ENCODE assay signal across 2 cellular contexts in the genomic region with DNA sequence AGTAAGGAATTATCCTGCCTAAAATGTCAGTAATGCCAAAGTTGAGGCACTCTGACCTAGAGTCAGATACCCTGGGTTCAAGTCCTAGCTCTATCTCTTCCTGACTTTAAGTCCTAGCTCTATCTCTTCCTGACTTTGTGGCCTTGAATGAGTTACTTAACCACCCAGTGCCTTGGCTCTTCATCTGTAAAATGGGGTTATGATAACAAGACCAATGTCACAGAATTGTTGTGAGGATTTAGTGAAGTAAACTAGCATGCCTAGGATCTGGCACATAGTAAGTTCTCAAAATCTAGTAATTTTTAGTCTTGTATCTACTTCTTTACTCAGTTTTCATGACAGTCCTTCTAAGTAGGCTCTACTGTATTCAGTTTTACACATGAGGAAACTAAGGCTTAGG.
TF ChIP-seq lines count a peak whose summit lies in the region.

No MANE protein-coding gene starts in this region.

TF ChIP-seq in SK-N-SH, 30 proteins besides CTCF, POLR2A, EP300 and RAD21 (continued from another document):
- TF ChIP-seq, protein P1, sequence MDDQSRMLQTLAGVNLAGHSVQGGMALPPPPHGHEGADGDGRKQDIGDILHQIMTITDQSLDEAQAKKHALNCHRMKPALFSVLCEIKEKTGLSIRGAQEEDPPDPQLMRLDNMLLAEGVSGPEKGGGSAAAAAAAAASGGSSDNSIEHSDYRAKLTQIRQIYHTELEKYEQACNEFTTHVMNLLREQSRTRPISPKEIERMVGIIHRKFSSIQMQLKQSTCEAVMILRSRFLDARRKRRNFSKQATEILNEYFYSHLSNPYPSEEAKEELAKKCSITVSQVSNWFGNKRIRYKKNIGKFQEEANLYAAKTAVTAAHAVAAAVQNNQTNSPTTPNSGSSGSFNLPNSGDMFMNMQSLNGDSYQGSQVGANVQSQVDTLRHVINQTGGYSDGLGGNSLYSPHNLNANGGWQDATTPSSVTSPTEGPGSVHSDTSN (IDR thresholded peaks at IDR 0.05): no peak
- TF ChIP-seq FOXJ3 (CRISPR knock-in tag; IDR thresholded peaks at IDR 0.05): no peak
- TF ChIP-seq, protein P2, sequence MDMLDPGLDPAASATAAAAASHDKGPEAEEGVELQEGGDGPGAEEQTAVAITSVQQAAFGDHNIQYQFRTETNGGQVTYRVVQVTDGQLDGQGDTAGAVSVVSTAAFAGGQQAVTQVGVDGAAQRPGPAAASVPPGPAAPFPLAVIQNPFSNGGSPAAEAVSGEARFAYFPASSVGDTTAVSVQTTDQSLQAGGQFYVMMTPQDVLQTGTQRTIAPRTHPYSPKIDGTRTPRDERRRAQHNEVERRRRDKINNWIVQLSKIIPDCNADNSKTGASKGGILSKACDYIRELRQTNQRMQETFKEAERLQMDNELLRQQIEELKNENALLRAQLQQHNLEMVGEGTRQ (IDR thresholded peaks at IDR 0.05; ENCODE audit: borderline replicate concordance, low read depth, low read length): no peak
- TF ChIP-seq TEAD4 (IDR thresholded peaks at IDR 0.05; ENCODE audit: borderline replicate concordance, insufficient read depth): no peak
- no peak for TF ChIP-seq CHD2 (IDR thresholded peaks at IDR 0.05; ENCODE audit: low read length, partially characterized antibody)
- TF ChIP-seq EZH2phosphoT487 (IDR thresholded peaks at IDR 0.05; ENCODE audit: borderline replicate concordance, low read depth): no peak

TF ChIP-seq in SK-N-SH treated with all-trans-retinoic acid at 6 μM for 48 hours, 23 proteins besides CTCF, POLR2A, EP300 and RAD21 (continued from another document):
- no peak for TF ChIP-seq OSR1 (CRISPR knock-in tag; IDR thresholded peaks at IDR 0.05)
- TF ChIP-seq ESRRG (CRISPR knock-in tag; IDR thresholded peaks at IDR 0.05): no peak
TF ChIP-seq in SK-N-SH treated with all-trans-retinoic acid at 6 μM for 48 hours: peak in this region for 0.
